Comparison of ENCODE assay signal across 1 cellular context in genomic region chr5:61755726-61756125, GRCh38.
TF ChIP-seq lines count a peak whose summit lies in the region.

No MANE protein-coding gene starts in this region.

TF ChIP-seq in GM23338, 12 proteins besides CTCF, POLR2A, EP300 and RAD21 (continued from another document):
- TF ChIP-seq ZNF462 (CRISPR knock-in tag; IDR thresholded peaks at IDR 0.05): no peak
- no peak for TF ChIP-seq EZH2 (IDR thresholded peaks at IDR 0.05; ENCODE audit: low read depth, unreplicated experiment)
- no peak for TF ChIP-seq EZH2phosphoT487 (IDR thresholded peaks at IDR 0.05; ENCODE audit: unreplicated experiment)
- TF ChIP-seq CREB1 (CRISPR knock-in tag; IDR thresholded peaks at IDR 0.05; ENCODE audit: low read depth): no peak
- no peak for TF ChIP-seq ZNF114 (CRISPR knock-in tag; IDR thresholded peaks at IDR 0.05)
- TF ChIP-seq ETS1 (IDR thresholded peaks at IDR 0.05): no peak
- TF ChIP-seq REST (IDR thresholded peaks at IDR 0.05; ENCODE audit: unreplicated experiment): no peak
- no peak for TF ChIP-seq STAT1 (IDR thresholded peaks at IDR 0.05; ENCODE audit: unreplicated experiment)
